Comparison of ENCODE assay signal across 8 cellular contexts in genomic region chr11:100687032-100687629, GRCh38. TPM values are rescaled to one million over a fixed set of nuclear protein-coding genes. Genes with fewer than 3 reads are reported as not detected.
DNase-seq lines count a peak whose midpoint lies in the region; ATAC-seq and TF ChIP-seq lines count a peak whose summit lies in the region.

ARHGAP42 (plus strand) TSS chr11:100687288; CDS start chr11:100687679, 391 bp downstream.

- peak within 1 kb of the TSS; percentile 97 for H3K4me3 Mint-ChIP-seq in natural killer cell

- no peaks in the 10 kb centered on the region for H3K9me3 Mint-ChIP-seq in natural killer cell

- peaks cover 33 to 50% of the 10 kb centered on the region in 2 donors for H3K4me1 Mint-ChIP-seq in natural killer cell

- no peaks in the 10 kb centered on the region for H3K9me3 ChIP-seq in vagina

- peaks cover 36% of the 10 kb centered on the region for H3K4me1 ChIP-seq in vagina

- ATAC-seq in natural killer cell: peak; percentile 71 to 80 (median 79)

- H3K36me3 Mint-ChIP-seq in natural killer cell: no peaks in the 10 kb centered on the region

- no peaks in the 10 kb centered on the region for H3K36me3 ChIP-seq in vagina

- H3K27me3 Mint-ChIP-seq in natural killer cell (ENCODE audit: low read depth in 2 of 2): no peaks in the 10 kb centered on the region

- TF ChIP-seq CTCF in natural killer cell (IDR thresholded peaks at IDR 0.05): no peak
- TF ChIP-seq CTCF in vagina (IDR thresholded peaks at IDR 0.05): no peak

- no peaks in the 10 kb centered on the region for H3K27me3 ChIP-seq in vagina

- peak within 1 kb of the TSS; percentile 72 to 74 for H3K27ac Mint-ChIP-seq in natural killer cell

- intact Hi-C loops in natural killer cell (cut with micrococcal nuclease): loop anchor here (10.0 kb wide), 1 partner anchor 178 kb away; no protein-coding TSS in a partner anchor
- intact Hi-C loops in vagina (cut with DNase I): loop anchor here (5.0 to 10.0 kb wide), 3 partner anchors 110 to 438 kb away; partner anchors contain the start of gene PGR

- TF ChIP-seq POLR2A in vagina (IDR thresholded peaks at IDR 0.05): no peak

- H3K27ac ChIP-seq in vagina: peak within 1 kb of the TSS; percentile 76

- peak; percentile 47 for DNase-seq in activated CD4-positive, alpha-beta T cell treated with anti-CD3 and anti-CD28 coated beads for 48 hours
- no peak for DNase-seq in activated CD4-positive, alpha-beta T cell treated with anti-CD3 and anti-CD28 coated beads, Interleukin-2, amount 50 U/mL, for 4 hours
- peak; percentile 44 for DNase-seq in H4 (ENCODE audit: low spot score)
- peak; percentile 40 to 62 for DNase-seq in Kasumi-1 (lab: John Stamatoyannopoulos, UW)
- peak in 2 of 3 experiments; percentile 11 for DNase-seq in activated CD8-positive, alpha-beta memory T cell treated with anti-CD3 and anti-CD28 coated beads for 48 hours (ENCODE audit: low read depth in 2 of 3, low spot score in 2 of 3)
- peak; percentile 30 for DNase-seq in fibroblast of the conjunctiva (ENCODE audit: low read depth)
- DNase-seq in natural killer cell: peak; percentile 40
- DNase-seq in vagina (ENCODE audit: extremely low spot score in 2 of 2): peak in 1 of 2 donors; percentile 88

- H3K4me3 ChIP-seq in vagina: peak within 1 kb of the TSS; percentile 68 to 75

RNA-seq across cellular contexts. Expression of gene ARHGAP42, which starts in this region (rescaled TPM):
- 4.3 and 8.3 TPM in 2 replicates for total RNA-seq in H4 (2014; rRNA removed; shearing (Covaris generic))
- total RNA-seq in natural killer cell (1 to 10 TPM; 6.0 to 7.6 (median 6.4) TPM), vagina (5.9 TPM)

Comparison
In these comparisons a context has a peak if more than half of its experiments do, and no peak if none do; other contexts are left out.
1. DNase-seq: peak in activated CD4-positive, alpha-beta T cell treated with anti-CD3 and anti-CD28 coated beads for 48 hours (single experiment), H4 (single experiment), Kasumi-1 (2 of 2), activated CD8-positive, alpha-beta memory T cell treated with anti-CD3 and anti-CD28 coated beads for 48 hours (2 of 3), fibroblast of the conjunctiva (single experiment) and natural killer cell (single experiment); none in activated CD4-positive, alpha-beta T cell treated with anti-CD3 and anti-CD28 coated beads, Interleukin-2, amount 50 U/mL, for 4 hours (0 of 2).